In genomic region chr5:60699549-60700346, GRCh38 we compare ENCODE assay signal across 8 cellular contexts. TPM values are rescaled to one million over a fixed set of nuclear protein-coding genes. Genes with fewer than 3 reads are reported as not detected.
DNase-seq lines count a peak whose midpoint lies in the region; ATAC-seq and TF ChIP-seq lines count a peak whose summit lies in the region.

Gene DEPDC1B, minus strand, starts transcription at chr5:60700166. Its CDS starts 73 bp downstream, at chr5:60700093.

- peak; percentile 78 for DNase-seq in CD14-positive monocyte (ENCODE audit: low spot score)
- peak; percentile 63 for DNase-seq in NCI-H524 treated with DMSO at 0.1 percent for 48 hours (lab: John Stamatoyannopoulos, UW)
- DNase-seq in activated CD4-positive, alpha-beta T cell treated with anti-CD3 and anti-CD28 coated beads, Interleukin-2, amount 10 ng/mL, durations not matched to agents 24 days and 14 days: peak; percentile 97
- peak; percentile 88 for DNase-seq in coronary artery (ENCODE audit: low spot score)
- DNase-seq in left lung: peak; percentile 91 to 98
- peak; percentile 76 for DNase-seq in stimulated activated CD4-positive, alpha-beta T cell treated with anti-CD3 and anti-CD28 coated beads, Interleukin-2, amount 100 ng/mL, for 4 hours (ENCODE audit: low read depth)

- no peaks in the 10 kb centered on the region for H3K27me3 ChIP-seq in left lung

- H3K27ac ChIP-seq in coronary artery (peak within 1 kb of the TSS; percentile 43 to 64), left lung (peak within 1 kb of the TSS; percentile 63 to 74)

- ATAC-seq in GM19328 (IDR thresholded peaks at IDR 0.05; ENCODE audit: unreplicated experiment): peak; percentile 93
- peak; percentile 92 for ATAC-seq in HG03469 (IDR thresholded peaks at IDR 0.05; ENCODE audit: unreplicated experiment)
- ATAC-seq in left lung: peak; percentile 98

- H3K36me3 Mint-ChIP-seq in CD14-positive monocyte: peaks cover 2 to 3% of the 10 kb centered on the region in 2 donors
- H3K36me3 Mint-ChIP-seq in activated CD4-positive, alpha-beta T cell treated with anti-CD3 and anti-CD28 coated beads, Interleukin-2, amount 10 ng/mL, durations not matched to agents 24 days and 14 days (ENCODE audit: low read depth): peaks cover 7% of the 10 kb centered on the region

- TF ChIP-seq CTCF in CD14-positive monocyte (IDR thresholded peaks at IDR 0.05) (peak; percentile 8), coronary artery (IDR thresholded peaks at IDR 0.05) (no peak), left lung (IDR thresholded peaks at IDR 0.05) (no peak)

- H3K4me1 ChIP-seq in left lung: peaks cover 3 to 12% of the 10 kb centered on the region in 2 donors

- no peaks in the 10 kb centered on the region for H3K36me3 ChIP-seq in left lung

- H3K9me3 Mint-ChIP-seq in CD14-positive monocyte: peaks cover 0 to 6% (median 3%) of the 10 kb centered on the region in 7 donors
- peaks cover 3% of the 10 kb centered on the region for H3K9me3 Mint-ChIP-seq in activated CD4-positive, alpha-beta T cell treated with anti-CD3 and anti-CD28 coated beads, Interleukin-2, amount 10 ng/mL, durations not matched to agents 24 days and 14 days

- intact Hi-C loops in CD14-positive monocyte (cut with micrococcal nuclease) (loop anchor here in 1 of 2 donors (5.0 kb wide), 1 partner anchor 243 kb away; no protein-coding TSS in a partner anchor), left lung (cut with DNase I) (no loop called here)
- intact Hi-C loops in activated CD4-positive, alpha-beta T cell treated with anti-CD3 and anti-CD28 coated beads, Interleukin-2, amount 10 ng/mL, durations not matched to agents 24 days and 14 days (cut with micrococcal nuclease): loop anchor here (1.0 to 5.0 kb wide), 5 partner anchors 21 to 633 kb away; partner anchors contain the start of genes ELOVL7, SMIM15 and ZSWIM6

- H3K27me3 Mint-ChIP-seq in CD14-positive monocyte (ENCODE audit: low read depth in 3 of 3): peaks cover 2 to 13% (median 5%) of the 10 kb centered on the region in 3 donors
- peaks cover 23% of the 10 kb centered on the region for H3K27me3 Mint-ChIP-seq in activated CD4-positive, alpha-beta T cell treated with anti-CD3 and anti-CD28 coated beads, Interleukin-2, amount 10 ng/mL, durations not matched to agents 24 days and 14 days

- H3K4me3 Mint-ChIP-seq in CD14-positive monocyte: peak within 1 kb of the TSS; percentile 97
- H3K4me3 Mint-ChIP-seq in activated CD4-positive, alpha-beta T cell treated with anti-CD3 and anti-CD28 coated beads, Interleukin-2, amount 10 ng/mL, durations not matched to agents 24 days and 14 days: peak within 1 kb of the TSS; percentile 91

- no peaks in the 10 kb centered on the region for H3K9me3 ChIP-seq in left lung

- H3K4me3 ChIP-seq in coronary artery: peak within 1 kb of the TSS; percentile 82
- H3K4me3 ChIP-seq in left lung: peak within 1 kb of the TSS; percentile 68 to 74

- H3K27ac Mint-ChIP-seq in CD14-positive monocyte: peak within 1 kb of the TSS; percentile 50 to 91 (median 81)
- H3K27ac Mint-ChIP-seq in activated CD4-positive, alpha-beta T cell treated with anti-CD3 and anti-CD28 coated beads, Interleukin-2, amount 10 ng/mL, durations not matched to agents 24 days and 14 days: peak within 1 kb of the TSS; percentile 93

- peaks cover 32% of the 10 kb centered on the region for H3K4me1 Mint-ChIP-seq in CD14-positive monocyte
- peaks cover 28% of the 10 kb centered on the region for H3K4me1 Mint-ChIP-seq in activated CD4-positive, alpha-beta T cell treated with anti-CD3 and anti-CD28 coated beads, Interleukin-2, amount 10 ng/mL, durations not matched to agents 24 days and 14 days

RNA-seq across cellular contexts. Expression of gene DEPDC1B, which starts in this region (rescaled TPM):
- under 1 TPM; 0.14 to 0.56 TPM for polyA plus RNA-seq in CD14-positive monocyte
- 19.8 and 20.5 TPM in 2 replicates for total RNA-seq in activated CD4-positive, alpha-beta T cell treated with anti-CD3 and anti-CD28 coated beads, Interleukin-2, amount 10 ng/mL, durations not matched to agents 24 days and 14 days
- 1 to 10 TPM; 1.3 to 3.0 TPM for total RNA-seq in left lung

Comparison
In these comparisons a context has a peak if more than half of its experiments do, and no peak if none do; other contexts are left out.
1. Peak in every context shown above with its lines: DNase-seq, ATAC-seq, H3K4me3 ChIP-seq and H3K27ac ChIP-seq.
2. Peak in DNase-seq in CD14-positive monocyte; RNA of the gene not detected or under 1 TPM.